25 cellular contexts compared by ENCODE assay signal in the genomic region with DNA sequence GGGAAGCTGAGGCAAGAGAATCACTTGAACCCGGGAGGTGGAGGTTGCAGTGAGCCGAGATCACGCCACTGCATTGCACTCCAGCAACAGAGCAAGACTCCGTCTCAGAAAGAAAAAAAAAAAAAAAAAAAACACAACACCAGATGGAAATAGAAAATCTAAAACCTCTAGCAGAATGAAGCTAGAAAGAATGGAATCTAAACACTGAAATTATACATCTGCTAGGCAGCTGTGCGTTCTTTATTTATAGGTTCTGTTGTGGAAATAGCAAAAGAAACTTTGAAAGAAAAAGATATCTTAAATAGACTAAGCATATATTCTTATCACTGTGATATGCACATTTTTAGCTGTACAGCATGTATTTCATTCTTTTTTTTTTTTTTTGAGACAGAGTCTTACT.
"Had no signal": no experiment of that assay in that cellular context is flagged by ENCODE, and none has a peak within 500 bp of the region (broad histone marks: within the 10 kb centered on the region; RNA-seq: fewer than 3 reads in every experiment).

No MANE protein-coding gene starts in this region.

- H3K4me3 Mint-ChIP-seq: effector memory CD8-positive, alpha-beta T cell; natural killer cell; stimulated activated memory B cell treated with anti-CD40 and anti-IgM and Interleukin-4, amounts not matched to agents 10 μg/mL and 1 μg/mL and 100 μg/mL, for 72 hours had no signal

- H3K27ac ChIP-seq: coronary artery, epithelial cell of prostate, hepatocyte, left lung, lower lobe of right lung, ovary, thoracic aorta, tibial nerve, upper lobe of left lung had no signal

- H3K36me3 ChIP-seq: gastrocnemius medialis, left lung, lower lobe of right lung, ovary, sigmoid colon, thoracic aorta, tibial nerve, upper lobe of left lung had no signal

- H3K27ac Mint-ChIP-seq: effector memory CD8-positive, alpha-beta T cell; natural killer cell; stimulated activated memory B cell treated with anti-CD40 and anti-IgM and Interleukin-4, amounts not matched to agents 10 μg/mL and 1 μg/mL and 100 μg/mL, for 72 hours had no signal

- H3K4me3 ChIP-seq: coronary artery, gastrocnemius medialis, hepatocyte, left lung, lower lobe of right lung, ovary, psoas muscle, sigmoid colon, thoracic aorta, tibial nerve, upper lobe of left lung had no signal

- H3K27me3 Mint-ChIP-seq: effector memory CD8-positive, alpha-beta T cell; stimulated activated memory B cell treated with anti-CD40 and anti-IgM and Interleukin-4, amounts not matched to agents 10 μg/mL and 1 μg/mL and 100 μg/mL, for 72 hours had no signal

- FAIRE-seq: kidney, urothelium cell line had no signal

- H3K9me3 Mint-ChIP-seq: effector memory CD8-positive, alpha-beta T cell; natural killer cell; stimulated activated memory B cell treated with anti-CD40 and anti-IgM and Interleukin-4, amounts not matched to agents 10 μg/mL and 1 μg/mL and 100 μg/mL, for 72 hours had no signal

- H3K9me3 ChIP-seq: gastrocnemius medialis, left lung, lower lobe of right lung, ovary, psoas muscle, sigmoid colon, thoracic aorta, tibial nerve, upper lobe of left lung had no signal

- H3K36me3 Mint-ChIP-seq: natural killer cell; stimulated activated memory B cell treated with anti-CD40 and anti-IgM and Interleukin-4, amounts not matched to agents 10 μg/mL and 1 μg/mL and 100 μg/mL, for 72 hours had no signal

- H3K27me3 ChIP-seq: gastrocnemius medialis, hepatocyte, ovary, sigmoid colon, tibial nerve, upper lobe of left lung had no signal

- DNase-seq: effector memory CD8-positive, alpha-beta T cell; gastrocnemius medialis; head of caudate nucleus; kidney; left lung; lower lobe of right lung; natural killer cell; occipital lobe; ovary; posterior cingulate gyrus; psoas muscle; right cardiac atrium; sigmoid colon; stimulated activated CD4-positive, alpha-beta T cell treated with anti-CD3 and anti-CD28 coated beads, Interleukin-2, amount 100 ng/mL, for 24 hours; stimulated activated CD4-positive, alpha-beta T cell treated with anti-CD3 and anti-CD28 coated beads, Interleukin-4, amount 100 ng/mL, for 4 hours; stimulated activated naive CD8-positive, alpha-beta T cell treated with anti-CD3 and anti-CD28 coated beads, Interleukin-15, Interleukin-2, amounts not matched to agents 100 U/mL and 50 U/mL, for 24 hours; substantia nigra; upper lobe of left lung had no signal
